In the genomic region with DNA sequence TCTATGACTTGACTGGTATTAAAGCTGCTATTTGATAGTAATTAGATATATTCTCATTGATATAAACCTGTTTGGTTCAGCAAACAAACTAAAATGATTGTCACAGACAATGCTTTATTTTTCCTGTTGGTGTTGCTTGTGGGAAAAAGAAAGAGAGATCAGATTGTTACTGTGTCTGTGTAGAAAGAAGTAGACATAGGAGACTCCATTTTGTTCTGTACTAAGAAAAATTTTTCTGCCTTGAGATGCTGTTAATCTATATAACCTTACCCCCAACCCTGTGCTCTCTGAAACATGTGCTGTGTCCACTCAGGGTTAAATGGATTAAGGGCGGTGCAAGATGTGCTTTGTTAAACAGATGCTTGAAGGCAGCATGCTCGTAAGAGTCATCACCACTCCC, we compare ENCODE assay signal across 4 cellular contexts. TPM values are rescaled to one million over a fixed set of nuclear protein-coding genes. Genes with fewer than 3 reads are reported as not detected.
"Had no signal": no experiment of that assay in that cellular context is flagged by ENCODE, and none has a peak within 500 bp of the region (broad histone marks: within the 10 kb centered on the region; RNA-seq: fewer than 3 reads in every experiment).

No MANE protein-coding gene starts in this region.

RNA-seq across cellular contexts. Expression of gene IL37, which starts 23.2 kb away (rescaled TPM):
- total RNA-seq: MCF 10A, NCI-H460 had no signal

RNA-seq across cellular contexts. Expression of gene IL36G, which starts 43.7 kb away (rescaled TPM):
- total RNA-seq: LHCN-M2, M059J, MCF 10A, NCI-H460 had no signal
